In the genomic region with DNA sequence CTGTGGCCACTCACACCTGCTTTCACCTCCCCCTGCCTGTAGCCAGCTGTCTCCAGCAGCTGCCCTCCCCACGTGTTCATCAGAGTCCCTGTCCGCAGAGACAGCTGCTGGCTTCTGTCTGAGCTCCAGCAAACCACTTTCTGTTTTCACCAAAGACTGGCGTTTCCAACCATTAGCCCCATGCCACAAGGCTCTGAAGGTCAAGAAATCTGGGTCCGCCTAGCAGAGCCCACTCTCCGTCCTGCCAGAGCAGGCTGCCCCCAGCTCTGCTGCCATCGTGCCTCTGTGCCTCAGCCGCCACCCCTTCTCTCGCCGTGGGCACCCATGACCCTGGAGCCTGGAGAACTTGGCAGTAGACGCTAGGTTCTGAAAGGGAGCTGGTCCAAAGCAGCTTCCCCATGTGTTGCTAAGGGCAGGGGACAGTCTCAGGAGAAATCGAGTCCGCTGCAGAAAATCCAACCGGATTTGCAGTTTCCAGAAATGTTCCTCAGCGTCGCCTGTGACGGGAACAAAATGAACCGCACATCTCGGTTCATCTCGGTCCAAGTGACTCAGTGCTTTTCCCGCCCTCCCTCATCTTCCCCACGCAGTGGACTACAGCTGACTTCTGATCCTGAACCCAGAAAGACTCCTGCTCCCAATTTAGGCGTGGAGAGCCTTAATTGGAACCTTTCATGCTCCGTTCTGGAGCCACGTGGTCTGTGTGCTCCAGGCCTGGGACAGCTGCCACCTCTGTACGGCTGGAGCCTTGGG, we compare ENCODE assay signal across 11 cellular contexts. TPM values are rescaled to one million over a fixed set of nuclear protein-coding genes. Genes with fewer than 3 reads are reported as not detected.
A peak's percentile ranks its signal among the peaks of the same experiment; 100 is the strongest.
DNase-seq lines count a peak whose midpoint lies in the region; ATAC-seq and TF ChIP-seq lines count a peak whose summit lies in the region.
"Had no signal": no experiment of that assay in that cellular context is flagged by ENCODE, and none has a peak within 500 bp of the region (broad histone marks: within the 10 kb centered on the region; RNA-seq: fewer than 3 reads in every experiment).

No MANE protein-coding gene starts in this region.

- no peak for ATAC-seq in SK-N-SH treated with all-trans-retinoic acid at 6 μM for 48 hours
- no peak for ATAC-seq in HG02759 (IDR thresholded peaks at IDR 0.05; ENCODE audit: unreplicated experiment)
- ATAC-seq in PC-3, result no peak

- no TSS peak for BruUV-seq in PC-3 (replicated peaks; lab: Mats Ljungman, UMichigan)

- H3K4me3 ChIP-seq in SK-N-SH (ENCODE audit: low read depth in 2 of 2, low read length in 1 of 2), result no peak overlapping the region
- H3K4me3 ChIP-seq in duodenal mucosa (ENCODE audit: low read depth in 1 of 2, low read length in 2 of 2), result peak overlapping the region in 1 of 2 donors; percentile 21
- H3K4me3 ChIP-seq in uterus, result peak overlapping the region in 1 of 2 donors; percentile 23
- no peak overlapping the region for H3K4me3 ChIP-seq in PC-3 (ENCODE audit: low read length)
- H3K4me3 ChIP-seq: BLaER1 treated with 17β-estradiol and CSF1 and Interleukin-3, amounts not matched to agents 10 nM and 100 nM had no signal

- POLR2A ChIA-PET in SK-N-SH (lab: Yijun Ruan, JAX) (interaction anchor here (1.1 to 2.4 kb wide), 3 partner anchors 10 to 75 kb away, joined by 3 to 10 read pairs (median 3); a partner anchor contains a TSS), PC-3 (lab: Charles Lee; ENCODE audit: unreplicated experiment) (no interaction called here)

- H2AFZ ChIP-seq in SK-N-SH (ENCODE audit: low read depth) (no peak overlapping the region), PC-3 (ENCODE audit: low read length) (no peak overlapping the region)

- peak; percentile 53 for DNase-seq in SK-N-SH
- peak; percentile 39 for DNase-seq in midbrain (lab: John Stamatoyannopoulos, UW)
- peak; percentile 73 to 78 for DNase-seq in uterus
- no peak for DNase-seq in PC-3
- DNase-seq in amniotic stem cell (lab: John Stamatoyannopoulos, UW), result no peak
- DNase-seq: activated B cell treated with CpG ODN at 0.5 μM for 24 hours, Kasumi-1 had no signal

- TF ChIP-seq CTCF in SK-N-SH (IDR thresholded peaks at IDR 0.05) (no peak), uterus (IDR thresholded peaks at IDR 0.05) (no peak), PC-3 (conservative IDR thresholded peaks at IDR 0.05; ENCODE audit: low read depth, low read length) (no peak)

- H3F3A ChIP-seq in SK-N-SH (replicated peaks; ENCODE audit: insufficient read depth) (no peaks in the 10 kb centered on the region), PC-3 (ENCODE audit: low read length, unreplicated experiment) (no peaks in the 10 kb centered on the region)

- H3K4me2 ChIP-seq in SK-N-SH (no peak overlapping the region), PC-3 (ENCODE audit: low read length) (no peak overlapping the region)

- no peak for TF ChIP-seq POLR2A in uterus (IDR thresholded peaks at IDR 0.05)

- no peak for TF ChIP-seq RAD21 in SK-N-SH (IDR thresholded peaks at IDR 0.05; ENCODE audit: low read length)

- H3K27me3 ChIP-seq in SK-N-SH (ENCODE audit: insufficient read depth) (no peaks in the 10 kb centered on the region), duodenal mucosa (ENCODE audit: control insufficient read depth in 1 of 2, insufficient read depth in 2 of 2, low read length in 2 of 2) (no peaks in the 10 kb centered on the region), uterus (no peaks in the 10 kb centered on the region), PC-3 (ENCODE audit: low read length) (no peaks in the 10 kb centered on the region)
- H3K27me3 ChIP-seq: BLaER1 treated with 17β-estradiol and CSF1 and Interleukin-3, amounts not matched to agents 10 nM and 100 nM had no signal

- CTCF ChIA-PET in SK-N-SH (lab: Yijun Ruan, JAX), result interaction anchor here (0.7 to 4.0 kb wide), 6 partner anchors 8 to 100 kb away, joined by 3 to 18 read pairs (median 4); no protein-coding TSS in a partner anchor
- CTCF ChIA-PET in PC-3 (lab: Charles Lee), result no interaction called here

- intact Hi-C loops in uterus (cut with DNase I; ENCODE audit: low total_unique reads), result no loop called here
- intact Hi-C loops in PC-3 (cut with micrococcal nuclease), result no loop called here

- WGBS in SK-N-SH (ENCODE audit: low lambda C conversion rate), result 78% methylated on average over 25 of the region's 25 CpGs

- H3K9me3 ChIP-seq in SK-N-SH (no peaks in the 10 kb centered on the region), duodenal mucosa (ENCODE audit: control insufficient read depth in 1 of 2, low read length in 2 of 2) (no peaks in the 10 kb centered on the region), uterus (no peaks in the 10 kb centered on the region), PC-3 (ENCODE audit: low read length) (no peaks in the 10 kb centered on the region)
- H3K9me3 ChIP-seq: BLaER1 treated with 17β-estradiol and CSF1 and Interleukin-3, amounts not matched to agents 10 nM and 100 nM had no signal

- no peaks in the 10 kb centered on the region for H3K9me2 ChIP-seq in SK-N-SH
- no peaks in the 10 kb centered on the region for H3K9me2 ChIP-seq in PC-3 (replicated peaks; ENCODE audit: low read length)

- peak overlapping the region in 1 of 2 experiments; percentile 25; a peak in 2 of 4 replicates for H3K27ac ChIP-seq in SK-N-SH (ENCODE audit: low read depth in 2 of 2, low read length in 1 of 2)
- peak overlapping the region; percentile 70 for H3K27ac ChIP-seq in duodenal mucosa (ENCODE audit: low read depth, low read length)
- peak overlapping the region; percentile 76 to 79 for H3K27ac ChIP-seq in uterus
- no peak overlapping the region for H3K27ac ChIP-seq in PC-3 (ENCODE audit: low read length)

- H3K4me1 ChIP-seq in SK-N-SH (ENCODE audit: control insufficient read depth in 1 of 2, insufficient read depth in 2 of 2, low read depth in 1 of 2, low read length in 1 of 2) (peaks cover 0 to 50% of the 10 kb centered on the region in 2 experiments; a peak in 1 of 4 replicates), duodenal mucosa (ENCODE audit: control insufficient read depth in 1 of 2, insufficient read depth in 2 of 2, low read length in 2 of 2) (peaks cover 17 to 24% of the 10 kb centered on the region in 2 donors), uterus (peaks cover 0 to 27% of the 10 kb centered on the region in 2 donors), PC-3 (ENCODE audit: insufficient read depth, low read length) (no peaks in the 10 kb centered on the region)

- H3K79me2 ChIP-seq in SK-N-SH (ENCODE audit: insufficient read depth) (no peaks in the 10 kb centered on the region), PC-3 (ENCODE audit: low read length) (no peaks in the 10 kb centered on the region)

- peak in 1 of 2 experiments; percentile 13; a peak in 1 of 4 replicates for TF ChIP-seq EP300 in SK-N-SH (IDR thresholded peaks at IDR 0.05; ENCODE audit: borderline replicate concordance in 1 of 2, low read depth in 1 of 2, low read length in 1 of 2)

- H3K36me3 ChIP-seq in SK-N-SH (replicated peaks in 1 of 2; ENCODE audit: control insufficient read depth in 1 of 2, insufficient read depth in 2 of 2, low read length in 1 of 2), result no peaks in the 10 kb centered on the region
- H3K36me3 ChIP-seq in duodenal mucosa (ENCODE audit: control insufficient read depth in 1 of 2, insufficient read depth in 2 of 2, low read length in 2 of 2), result peaks cover 8 to 35% of the 10 kb centered on the region in 2 donors
- no peaks in the 10 kb centered on the region for H3K36me3 ChIP-seq in uterus
- no peaks in the 10 kb centered on the region for H3K36me3 ChIP-seq in PC-3 (ENCODE audit: low read depth, low read length)

- H3K9ac ChIP-seq in SK-N-SH, result no peak overlapping the region
- H3K9ac ChIP-seq in duodenal mucosa (ENCODE audit: low read depth in 1 of 2, low read length in 2 of 2), result peak overlapping the region in 1 of 2 donors; percentile 22
- no peak overlapping the region for H3K9ac ChIP-seq in PC-3 (ENCODE audit: low read length)

- H4K20me1 ChIP-seq in SK-N-SH (ENCODE audit: insufficient read depth) (no peaks in the 10 kb centered on the region), PC-3 (ENCODE audit: low read length) (no peaks in the 10 kb centered on the region)

TF ChIP-seq in SK-N-SH, 30 proteins besides CTCF, POLR2A, EP300 and RAD21:
- TF ChIP-seq MXI1 (IDR thresholded peaks at IDR 0.05; ENCODE audit: low read depth, low read length) (peak; percentile 86), SIN3A (IDR thresholded peaks at IDR 0.05; ENCODE audit: borderline replicate concordance, low read depth, low read length) (no peak)
- TF ChIP-seq, protein P1, sequence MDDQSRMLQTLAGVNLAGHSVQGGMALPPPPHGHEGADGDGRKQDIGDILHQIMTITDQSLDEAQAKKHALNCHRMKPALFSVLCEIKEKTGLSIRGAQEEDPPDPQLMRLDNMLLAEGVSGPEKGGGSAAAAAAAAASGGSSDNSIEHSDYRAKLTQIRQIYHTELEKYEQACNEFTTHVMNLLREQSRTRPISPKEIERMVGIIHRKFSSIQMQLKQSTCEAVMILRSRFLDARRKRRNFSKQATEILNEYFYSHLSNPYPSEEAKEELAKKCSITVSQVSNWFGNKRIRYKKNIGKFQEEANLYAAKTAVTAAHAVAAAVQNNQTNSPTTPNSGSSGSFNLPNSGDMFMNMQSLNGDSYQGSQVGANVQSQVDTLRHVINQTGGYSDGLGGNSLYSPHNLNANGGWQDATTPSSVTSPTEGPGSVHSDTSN (IDR thresholded peaks at IDR 0.05), result no peak

TF ChIP-seq in SK-N-SH treated with all-trans-retinoic acid at 6 μM for 48 hours, 23 proteins besides CTCF, POLR2A, EP300 and RAD21 (continues in another document):
- no peak for TF ChIP-seq ZNF8 (CRISPR knock-in tag; IDR thresholded peaks at IDR 0.05)

RNA-seq across cellular contexts. Expression of a gene that starts 28.0 kb away (rescaled TPM):
- polyA plus RNA-seq in SK-N-SH (2012; rRNA removed), result 59.8 and 95.2 TPM in 2 replicates
- polyA plus RNA-seq in SK-N-SH (2012; cell fraction: cytosol; rRNA removed), result 26.4 and 50.4 TPM in 2 replicates
- polyA plus RNA-seq in SK-N-SH (2012; cell fraction: nucleus; rRNA removed), result 120 and 190 TPM in 2 replicates
- total RNA-seq in uterus (10 to 100 TPM in 3 of 4 donors, 1 to 10 TPM in 1; 4.6 to 95.4 (median 36.9) TPM), PC-3 (2014; rRNA removed) (17.9 and 18.6 TPM in 2 replicates)

RNA-seq across cellular contexts. Expression of a gene that starts 51.4 kb away (rescaled TPM):
- 55.8 and 68.7 TPM in 2 replicates for polyA plus RNA-seq in SK-N-SH (2012; rRNA removed)
- polyA plus RNA-seq in SK-N-SH (2012; cell fraction: cytosol; rRNA removed), result 22.1 and 32.8 TPM in 2 replicates
- 129 and 157 TPM in 2 replicates for polyA plus RNA-seq in SK-N-SH (2012; cell fraction: nucleus; rRNA removed)
- total RNA-seq in uterus (100 to 1,000 TPM in 1 of 4 donors, 10 to 100 TPM in 2, 1 to 10 TPM in 1; 10.0 to 122 (median 69.2) TPM), PC-3 (2014; rRNA removed) (112 and 119 TPM in 2 replicates)

Comparison
In these comparisons a context has a peak if more than half of its experiments do, and no peak if none do; other contexts are left out.
1. DNase-seq: peak in SK-N-SH (single experiment), midbrain (single experiment) and uterus (2 of 2); none in PC-3 (single experiment) and amniotic stem cell (single experiment).